ENCODE assay signal across 23 cellular contexts in the genomic region with DNA sequence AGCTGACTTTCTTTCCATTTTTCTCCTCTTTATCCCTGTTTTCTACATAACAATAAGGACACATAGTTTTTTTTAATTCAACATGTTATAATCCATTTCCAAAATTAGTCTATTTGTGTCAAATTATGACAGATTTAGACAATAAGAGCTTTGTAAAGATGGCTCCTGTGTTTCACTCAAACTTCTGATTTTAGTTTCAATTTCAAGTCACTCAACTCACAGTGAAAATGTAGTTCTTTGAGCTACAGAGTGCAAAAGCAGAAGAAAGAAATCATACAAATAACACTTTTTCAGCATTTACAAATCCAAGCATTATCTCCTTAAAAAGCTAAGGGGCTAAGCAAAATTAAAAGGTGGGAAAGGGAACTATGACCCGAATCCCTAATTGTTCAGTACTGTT.
DNase-seq lines count a peak whose midpoint lies in the region; ATAC-seq, FAIRE-seq and TF ChIP-seq lines count a peak whose summit lies in the region.
"Had no signal": no experiment of that assay in that cellular context is flagged by ENCODE, and none has a peak within 500 bp of the region (broad histone marks: within the 10 kb centered on the region; RNA-seq: fewer than 3 reads in every experiment).

No MANE protein-coding gene starts in this region.

- H3K27me3 Mint-ChIP-seq in activated naive CD4-positive, alpha-beta T cell treated with anti-CD3 and anti-CD28 coated beads, Interleukin-2, amount 10 ng/mL, durations not matched to agents 7 days and 5 days: no peaks in the 10 kb centered on the region
- H3K27me3 Mint-ChIP-seq: brain had no signal

- no peaks in the 10 kb centered on the region for H3K9me3 Mint-ChIP-seq in activated naive CD4-positive, alpha-beta T cell treated with anti-CD3 and anti-CD28 coated beads, Interleukin-2, amount 10 ng/mL, durations not matched to agents 7 days and 5 days
- no peaks in the 10 kb centered on the region for H3K9me3 Mint-ChIP-seq in stimulated activated effector memory CD8-positive, alpha-beta T cell treated with anti-CD3 and anti-CD28 coated beads, Interleukin-12 subunit alpha, Interleukin-12 subunit beta, amount 100 ng/mL, for 72 hours

- FAIRE-seq in H54 (lab: Jason Lieb, UNC): peak; percentile 75

- peak overlapping the region; percentile 55 for H3K27ac Mint-ChIP-seq in activated naive CD4-positive, alpha-beta T cell treated with anti-CD3 and anti-CD28 coated beads, Interleukin-2, amount 10 ng/mL, durations not matched to agents 7 days and 5 days
- H3K27ac Mint-ChIP-seq in stimulated activated effector memory CD8-positive, alpha-beta T cell treated with anti-CD3 and anti-CD28 coated beads, Interleukin-12 subunit alpha, Interleukin-12 subunit beta, amount 100 ng/mL, for 72 hours: peak overlapping the region; percentile 5

- no peak for ATAC-seq in stimulated activated effector memory CD8-positive, alpha-beta T cell treated with anti-CD3 and anti-CD28 coated beads, Interleukin-12 subunit alpha, Interleukin-12 subunit beta, amount 100 ng/mL, for 72 hours
- ATAC-seq in HG03280 (IDR thresholded peaks at IDR 0.05; ENCODE audit: unreplicated experiment) (no peak), GM19463 (IDR thresholded peaks at IDR 0.05; ENCODE audit: unreplicated experiment) (no peak)
- ATAC-seq: HCT116, left colon, upper lobe of right lung had no signal

- no peak for DNase-seq in activated naive CD4-positive, alpha-beta T cell treated with anti-CD3 and anti-CD28 coated beads, Interleukin-2, amount 10 ng/mL, durations not matched to agents 7 days and 5 days
- no peak for DNase-seq in activated naive CD4-positive, alpha-beta T cell treated with anti-CD3 and anti-CD28 coated beads, Interleukin-2, amount 50 U/mL, for 16 hours
- DNase-seq in H54 (ENCODE audit: insufficient read length, low spot score) (no peak), SK-MEL-5 (ENCODE audit: low read depth, low spot score) (peak; percentile 22), AG08396 (ENCODE audit: low spot score) (no peak)
- DNase-seq in stimulated activated effector memory CD8-positive, alpha-beta T cell treated with anti-CD3 and anti-CD28 coated beads, Interleukin-12 subunit alpha, Interleukin-12 subunit beta, amount 100 ng/mL, for 72 hours (ENCODE audit: low spot score in 2 of 2): no peak
- DNase-seq: activated CD8-positive, alpha-beta memory T cell treated with anti-CD3 and anti-CD28 coated beads, Interleukin-2, amount 50 U/mL, for 48 hours; activated effector memory CD4-positive, alpha-beta T cell treated with anti-CD3 and anti-CD28 coated beads, Interleukin-2, amount 50 U/mL, for 16 hours; Calu3; effector CD8-positive, alpha-beta T cell; foreskin melanocyte; left colon; MV-4-11; NCI-H187; NCI-H526; RPMI8226; stimulated activated CD4-positive, alpha-beta T cell treated with anti-CD3 and anti-CD28 coated beads, Interleukin-2, amount 100 ng/mL, for 24 hours; substantia nigra; upper lobe of right lung had no signal

- H3K36me3 Mint-ChIP-seq in activated naive CD4-positive, alpha-beta T cell treated with anti-CD3 and anti-CD28 coated beads, Interleukin-2, amount 10 ng/mL, durations not matched to agents 7 days and 5 days: peaks cover 1% of the 10 kb centered on the region
- H3K36me3 Mint-ChIP-seq in stimulated activated effector memory CD8-positive, alpha-beta T cell treated with anti-CD3 and anti-CD28 coated beads, Interleukin-12 subunit alpha, Interleukin-12 subunit beta, amount 100 ng/mL, for 72 hours: no peaks in the 10 kb centered on the region
- H3K36me3 Mint-ChIP-seq: brain had no signal

- in situ Hi-C loops in SK-MEL-5 (cut with HindIII; ENCODE audit: low pct_unique_long_range_greater_than_20kb, low sequenced_read_pairs): no loop called here

- no peak for TF ChIP-seq POLR2A in H54 (IDR thresholded peaks at IDR 0.05; ENCODE audit: low read depth, low read length)

- H3K4me3 Mint-ChIP-seq in activated naive CD4-positive, alpha-beta T cell treated with anti-CD3 and anti-CD28 coated beads, Interleukin-2, amount 10 ng/mL, durations not matched to agents 7 days and 5 days: peak overlapping the region; percentile 5
- H3K4me3 Mint-ChIP-seq in stimulated activated effector memory CD8-positive, alpha-beta T cell treated with anti-CD3 and anti-CD28 coated beads, Interleukin-12 subunit alpha, Interleukin-12 subunit beta, amount 100 ng/mL, for 72 hours: no peak overlapping the region
- H3K4me3 Mint-ChIP-seq: brain had no signal

- CTCF ChIA-PET in activated naive CD4-positive, alpha-beta T cell treated with anti-CD3 and anti-CD28 coated beads, Interleukin-2, amount 10 ng/mL, durations not matched to agents 7 days and 5 days (lab: Charles Lee): no interaction called here

- H3K4me1 Mint-ChIP-seq in activated naive CD4-positive, alpha-beta T cell treated with anti-CD3 and anti-CD28 coated beads, Interleukin-2, amount 10 ng/mL, durations not matched to agents 7 days and 5 days: peaks cover 8% of the 10 kb centered on the region
- peaks cover 8% of the 10 kb centered on the region for H3K4me1 Mint-ChIP-seq in stimulated activated effector memory CD8-positive, alpha-beta T cell treated with anti-CD3 and anti-CD28 coated beads, Interleukin-12 subunit alpha, Interleukin-12 subunit beta, amount 100 ng/mL, for 72 hours
